ENCODE assay signal across 21 cellular contexts in the genomic region with DNA sequence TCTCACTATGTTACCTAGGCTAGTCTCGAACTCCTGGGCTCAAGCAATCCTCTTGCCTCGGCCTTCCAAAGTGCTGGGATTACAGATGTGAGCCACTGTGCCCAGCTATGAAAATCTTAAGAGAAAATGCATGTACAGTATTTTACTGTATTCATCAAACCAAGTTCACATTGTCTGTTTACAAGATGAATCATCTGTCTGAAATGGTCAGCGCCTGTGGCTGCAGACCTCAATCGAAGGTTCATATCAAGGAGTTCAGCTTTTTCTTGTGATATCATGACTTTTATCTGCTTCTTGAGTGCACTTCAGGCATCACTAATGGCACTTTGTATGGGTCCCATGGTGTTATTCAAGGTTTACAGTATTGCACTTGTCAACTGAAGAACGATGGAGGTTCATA.
DNase-seq lines count a peak whose midpoint lies in the region; ATAC-seq and TF ChIP-seq lines count a peak whose summit lies in the region.
"Had no signal": no experiment of that assay in that cellular context is flagged by ENCODE, and none has a peak within 500 bp of the region (broad histone marks: within the 10 kb centered on the region; RNA-seq: fewer than 3 reads in every experiment).

No MANE protein-coding gene starts in this region.

- H3K27me3 Mint-ChIP-seq in activated CD4-positive, alpha-beta T cell treated with anti-CD3 and anti-CD28 coated beads, Interleukin-2, amount 10 ng/mL, durations not matched to agents 7 days and 5 days = peaks cover 3% of the 10 kb centered on the region

- ATAC-seq in GM18517 (IDR thresholded peaks at IDR 0.05; ENCODE audit: unreplicated experiment) (no peak), HG03039 (IDR thresholded peaks at IDR 0.05; ENCODE audit: unreplicated experiment) (no peak)
- ATAC-seq: GM23338, Right ventricle myocardium inferior had no signal

- H3K4me3 ChIP-seq in choroid plexus epithelial cell (ENCODE audit: low read depth, low read length) (no peak overlapping the region), osteoblast (ENCODE audit: insufficient read depth, low read length) (no peak overlapping the region)
- H3K4me3 ChIP-seq: coronary artery, GM23338 had no signal

- H3K4me1 Mint-ChIP-seq in activated CD4-positive, alpha-beta T cell treated with anti-CD3 and anti-CD28 coated beads, Interleukin-2, amount 10 ng/mL, durations not matched to agents 7 days and 5 days = no peaks in the 10 kb centered on the region
- H3K4me1 Mint-ChIP-seq: activated naive CD4-positive, alpha-beta T cell treated with anti-CD3 and anti-CD28 coated beads, Interleukin-2, amount 10 ng/mL, durations not matched to agents 7 days and 5 days; GM23338 had no signal

- H3K4me3 Mint-ChIP-seq in activated CD4-positive, alpha-beta T cell treated with anti-CD3 and anti-CD28 coated beads, Interleukin-2, amount 10 ng/mL, durations not matched to agents 7 days and 5 days = no peak overlapping the region
- H3K4me3 Mint-ChIP-seq: activated naive CD4-positive, alpha-beta T cell treated with anti-CD3 and anti-CD28 coated beads, Interleukin-2, amount 10 ng/mL, durations not matched to agents 7 days and 5 days; GM23338 had no signal

- H2AFZ ChIP-seq in osteoblast (ENCODE audit: low read length) = no peak overlapping the region
- H2AFZ ChIP-seq: GM23338 had no signal

- no peaks in the 10 kb centered on the region for H4K20me1 ChIP-seq in osteoblast (ENCODE audit: insufficient read depth, low read length)

- no peaks in the 10 kb centered on the region for H3K9me3 ChIP-seq in osteoblast (ENCODE audit: low read depth, low read length)
- H3K9me3 ChIP-seq: neutrophil had no signal

- H3K27me3 ChIP-seq in osteoblast (ENCODE audit: insufficient read depth, low read length) = no peaks in the 10 kb centered on the region
- H3K27me3 ChIP-seq: neutrophil had no signal

- CTCF ChIA-PET in activated CD4-positive, alpha-beta T cell treated with anti-CD3 and anti-CD28 coated beads, Interleukin-2, amount 10 ng/mL, durations not matched to agents 7 days and 5 days (lab: Charles Lee) = interaction anchor here (2.3 kb wide), 1 partner anchor 17 kb away, joined by 5 read pairs; a partner anchor contains a TSS

- no peak overlapping the region for H3K27ac ChIP-seq in osteoblast (ENCODE audit: low read depth, low read length)
- H3K27ac ChIP-seq: coronary artery, neutrophil had no signal

- TF ChIP-seq CTCF in choroid plexus epithelial cell (conservative IDR thresholded peaks at IDR 0.05; ENCODE audit: low read depth, low read length) (no peak), osteoblast (IDR thresholded peaks at IDR 0.05; ENCODE audit: extremely low read depth, low read depth, low read length) (no peak)

- no peak overlapping the region for H3K27ac Mint-ChIP-seq in activated CD4-positive, alpha-beta T cell treated with anti-CD3 and anti-CD28 coated beads, Interleukin-2, amount 10 ng/mL, durations not matched to agents 7 days and 5 days
- H3K27ac Mint-ChIP-seq: activated naive CD4-positive, alpha-beta T cell treated with anti-CD3 and anti-CD28 coated beads, Interleukin-2, amount 10 ng/mL, durations not matched to agents 7 days and 5 days; GM23338 had no signal

- peaks cover 26% of the 10 kb centered on the region for H3K4me1 ChIP-seq in osteoblast (ENCODE audit: insufficient read depth, low read length)

- no peaks in the 10 kb centered on the region for H3K9me3 Mint-ChIP-seq in activated CD4-positive, alpha-beta T cell treated with anti-CD3 and anti-CD28 coated beads, Interleukin-2, amount 10 ng/mL, durations not matched to agents 7 days and 5 days
- H3K9me3 Mint-ChIP-seq: activated naive CD4-positive, alpha-beta T cell treated with anti-CD3 and anti-CD28 coated beads, Interleukin-2, amount 10 ng/mL, durations not matched to agents 7 days and 5 days; GM23338 had no signal

- POLR2A ChIA-PET in activated CD4-positive, alpha-beta T cell treated with anti-CD3 and anti-CD28 coated beads, Interleukin-2, amount 10 ng/mL, durations not matched to agents 7 days and 5 days (lab: Charles Lee) = no interaction called here

- H3K36me3 ChIP-seq in osteoblast (ENCODE audit: insufficient read depth, low read length) = no peaks in the 10 kb centered on the region
- H3K36me3 ChIP-seq: neutrophil had no signal

- peak overlapping the region; percentile 34 for H3K4me2 ChIP-seq in osteoblast (ENCODE audit: insufficient read depth, low read length)
- H3K4me2 ChIP-seq: GM23338 had no signal

- H3K79me2 ChIP-seq in osteoblast (ENCODE audit: insufficient read depth, low read length) = no peaks in the 10 kb centered on the region

- no peaks in the 10 kb centered on the region for H3K36me3 Mint-ChIP-seq in activated CD4-positive, alpha-beta T cell treated with anti-CD3 and anti-CD28 coated beads, Interleukin-2, amount 10 ng/mL, durations not matched to agents 7 days and 5 days (ENCODE audit: low read depth)
- H3K36me3 Mint-ChIP-seq: activated naive CD4-positive, alpha-beta T cell treated with anti-CD3 and anti-CD28 coated beads, Interleukin-2, amount 10 ng/mL, durations not matched to agents 7 days and 5 days had no signal

- DNase-seq in ELR (ENCODE audit: low read depth) (peak; percentile 86), RPMI7951 (ENCODE audit: low read depth) (peak; percentile 66), choroid plexus epithelial cell (ENCODE audit: low read depth) (peak; percentile 83), osteoblast (ENCODE audit: insufficient read length, low spot score, missing footprints) (peak; percentile 84), GM19240 (ENCODE audit: insufficient read length, low spot score) (no peak)
- DNase-seq in activated CD4-positive, alpha-beta T cell treated with anti-CD3 and anti-CD28 coated beads, Interleukin-2, amount 10 ng/mL, durations not matched to agents 7 days and 5 days = no peak
- DNase-seq: activated CD4-positive, CD25-positive, alpha-beta regulatory T cell treated with anti-CD3 and anti-CD28 coated beads, Interleukin-2, amount 50 U/mL, for 72 hours; activated CD8-positive, alpha-beta memory T cell treated with anti-CD3 and anti-CD28 coated beads for 24 hours; activated naive CD4-positive, alpha-beta T cell treated with anti-CD3 and anti-CD28 coated beads, Interleukin-2, amount 10 ng/mL, durations not matched to agents 7 days and 5 days; activated T-cell treated with anti-CD3 and anti-CD28 coated beads, Interleukin-2, amount 50 U/mL, for 48 hours; COR-L47; GF-D8; Kasumi-1; NCI-H1105; NCI-H524 had no signal

Comparison
In these comparisons a context has a peak if more than half of its experiments do, and no peak if none do; other contexts are left out.
1. DNase-seq: peak in ELR (single experiment), RPMI7951 (single experiment), choroid plexus epithelial cell (single experiment) and osteoblast (single experiment); none in activated CD4-positive, alpha-beta T cell treated with anti-CD3 and anti-CD28 coated beads, Interleukin-2, amount 10 ng/mL, durations not matched to agents 7 days and 5 days (single experiment) and GM19240 (single experiment).